ENCODE assay signal across 30 cellular contexts in genomic region chr3:81308296-81308695, GRCh38.
DNase-seq lines count a peak whose midpoint lies in the region; ATAC-seq, FAIRE-seq and TF ChIP-seq lines count a peak whose summit lies in the region.
"Had no signal": no experiment of that assay in that cellular context is flagged by ENCODE, and none has a peak within 500 bp of the region (broad histone marks: within the 10 kb centered on the region; RNA-seq: fewer than 3 reads in every experiment).

No MANE protein-coding gene starts in this region.

- no peaks in the 10 kb centered on the region for H3K27me3 Mint-ChIP-seq in activated T-cell treated with anti-CD3 and anti-CD28 coated beads, Interleukin-2, amount 50 U/mL, for 4 hours (ENCODE audit: low read depth)
- H3K27me3 Mint-ChIP-seq: activated naive CD4-positive, alpha-beta T cell treated with anti-CD3 and anti-CD28 coated beads, Interleukin-2, amount 10 ng/mL, durations not matched to agents 7 days and 5 days; CD4-positive, CD25-positive, alpha-beta regulatory T cell; progenitor cell of endocrine pancreas; T-cell had no signal

- no peak for TF ChIP-seq CTCF in bronchial epithelial cell (IDR thresholded peaks at IDR 0.05; ENCODE audit: insufficient read depth, low read length, severe bottlenecking)

- DNase-seq in AG08396 (ENCODE audit: low spot score) = peak; percentile 6
- peak; percentile 12 for DNase-seq in M059J (ENCODE audit: low read depth)
- peak; percentile 49 for DNase-seq in bronchial epithelial cell (ENCODE audit: low read depth)
- DNase-seq in iris pigment epithelial cell (ENCODE audit: low read depth) = peak; percentile 87
- DNase-seq in globus pallidus (ENCODE audit: low spot score) = no peak
- DNase-seq in activated T-cell treated with anti-CD3 and anti-CD28 coated beads, Interleukin-2, amount 50 U/mL, for 4 hours = no peak
- no peak for DNase-seq in HT-29 (ENCODE audit: low spot score)
- DNase-seq: ACHN; activated CD4-positive, alpha-beta T cell treated with anti-CD3 and anti-CD28 coated beads for 4 hours; activated naive CD4-positive, alpha-beta T cell treated with anti-CD3 and anti-CD28 coated beads, Interleukin-2, amount 10 ng/mL, durations not matched to agents 7 days and 5 days; activated T-cell treated with anti-CD3 and anti-CD28 coated beads, Interleukin-2, amount 50 U/mL, for 48 hours; aorta; CD4-positive, CD25-positive, alpha-beta regulatory T cell; cerebellar nuclear complex; effector CD4-positive, alpha-beta T cell; GF-D8; heart left ventricle; mucosa of descending colon; NCI-H1092 treated with DMSO at 0.1 percent for 48 hours; NCI-H2029 treated with DMSO at 0.1 percent for 48 hours; NCI-H446; OCI-M1; SIG-M5; stimulated activated CD4-positive, alpha-beta T cell treated with anti-CD3 and anti-CD28 coated beads, Interleukin-1b, Interleukin-23, amount 100 ng/mL, for 48 hours; T-cell had no signal

- H3K9me3 Mint-ChIP-seq in activated T-cell treated with anti-CD3 and anti-CD28 coated beads, Interleukin-2, amount 50 U/mL, for 4 hours = no peaks in the 10 kb centered on the region
- H3K9me3 Mint-ChIP-seq: activated naive CD4-positive, alpha-beta T cell treated with anti-CD3 and anti-CD28 coated beads, Interleukin-2, amount 10 ng/mL, durations not matched to agents 7 days and 5 days; neural crest cell; T-cell had no signal

- H3K4me1 Mint-ChIP-seq in activated T-cell treated with anti-CD3 and anti-CD28 coated beads, Interleukin-2, amount 50 U/mL, for 4 hours (ENCODE audit: low read depth) = no peaks in the 10 kb centered on the region
- H3K4me1 Mint-ChIP-seq: activated naive CD4-positive, alpha-beta T cell treated with anti-CD3 and anti-CD28 coated beads, Interleukin-2, amount 10 ng/mL, durations not matched to agents 7 days and 5 days; CD4-positive, CD25-positive, alpha-beta regulatory T cell; neural crest cell; T-cell had no signal

- H3K4me3 Mint-ChIP-seq in activated T-cell treated with anti-CD3 and anti-CD28 coated beads, Interleukin-2, amount 50 U/mL, for 4 hours = no peak overlapping the region
- H3K4me3 Mint-ChIP-seq: activated naive CD4-positive, alpha-beta T cell treated with anti-CD3 and anti-CD28 coated beads, Interleukin-2, amount 10 ng/mL, durations not matched to agents 7 days and 5 days; CD4-positive, CD25-positive, alpha-beta regulatory T cell; neural crest cell; T-cell had no signal

- no peaks in the 10 kb centered on the region for H3K36me3 ChIP-seq in bronchial epithelial cell (ENCODE audit: control insufficient read depth, insufficient read depth, low read length)
- H3K36me3 ChIP-seq: heart left ventricle had no signal

- H3K4me3 ChIP-seq in bronchial epithelial cell (ENCODE audit: low read depth, low read length) = no peak overlapping the region
- H3K4me3 ChIP-seq: heart left ventricle, mucosa of descending colon, skin epidermis had no signal

- H3K36me3 Mint-ChIP-seq in activated T-cell treated with anti-CD3 and anti-CD28 coated beads, Interleukin-2, amount 50 U/mL, for 4 hours (ENCODE audit: insufficient read depth) = no peaks in the 10 kb centered on the region
- H3K36me3 Mint-ChIP-seq: activated naive CD4-positive, alpha-beta T cell treated with anti-CD3 and anti-CD28 coated beads, Interleukin-2, amount 10 ng/mL, durations not matched to agents 7 days and 5 days; CD4-positive, CD25-positive, alpha-beta regulatory T cell; T-cell had no signal

- H3K27me3 ChIP-seq in bronchial epithelial cell (ENCODE audit: control insufficient read depth, insufficient read depth, low read length) = no peaks in the 10 kb centered on the region
- H3K27me3 ChIP-seq: heart left ventricle had no signal

- ATAC-seq in GM21529 (IDR thresholded peaks at IDR 0.05; ENCODE audit: unreplicated experiment) = no peak
- ATAC-seq in activated T-cell treated with anti-CD3 and anti-CD28 coated beads, Interleukin-2, amount 50 U/mL, for 4 hours = no peak
- ATAC-seq: heart left ventricle, mucosa of descending colon, T-cell had no signal

- FAIRE-seq in bronchial epithelial cell (lab: Jason Lieb, UNC) = no peak
- FAIRE-seq: urothelium cell line had no signal

Comparison
In these comparisons a context has a peak if more than half of its experiments do, and no peak if none do; other contexts are left out.
1. DNase-seq: peak in AG08396 (single experiment), M059J (single experiment), bronchial epithelial cell (single experiment) and iris pigment epithelial cell (single experiment); none in globus pallidus (single experiment), activated T-cell treated with anti-CD3 and anti-CD28 coated beads, Interleukin-2, amount 50 U/mL, for 4 hours (single experiment) and HT-29 (single experiment).